ENCODE assay signal across 8 cellular contexts in the genomic region with DNA sequence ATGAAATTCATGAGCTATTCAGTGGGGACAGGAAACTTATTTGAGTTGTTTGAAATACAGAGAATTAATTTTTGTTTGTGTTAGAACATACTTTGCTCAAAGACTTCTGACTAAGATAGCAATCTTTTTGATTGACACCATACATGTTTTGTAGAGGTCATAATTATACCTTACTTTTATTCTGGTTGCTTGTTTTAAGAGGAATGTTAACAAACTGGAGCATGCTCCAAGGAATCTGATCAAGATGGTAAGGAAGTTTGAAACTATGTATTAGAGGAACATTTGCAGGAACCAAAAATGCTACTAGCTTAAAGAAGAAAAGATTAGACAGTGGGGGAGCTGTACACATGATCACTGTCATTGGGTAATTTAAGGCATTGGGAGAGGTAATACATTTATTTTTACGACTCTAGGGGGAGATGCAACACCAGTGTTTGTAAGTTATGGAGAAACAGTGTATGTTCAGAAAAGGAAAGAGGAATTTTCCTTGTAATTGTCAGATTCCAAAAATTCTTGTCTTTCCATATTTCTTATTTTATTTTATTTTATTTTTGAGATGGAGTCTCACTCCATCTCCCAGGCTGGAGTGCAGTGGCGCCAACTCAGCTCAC. TPM values are rescaled to one million over a fixed set of nuclear protein-coding genes. Genes with fewer than 3 reads are reported as not detected.
A peak's percentile ranks its signal among the peaks of the same experiment; 100 is the strongest.
DNase-seq lines count a peak whose midpoint lies in the region; ATAC-seq and TF ChIP-seq lines count a peak whose summit lies in the region.

No MANE protein-coding gene starts in this region.

- H3K4me1 Mint-ChIP-seq in activated T-cell treated with anti-CD3 and anti-CD28 coated beads, Interleukin-2, amount 50 U/mL, for 72 hours (ENCODE audit: low read depth): peaks cover 80% of the 10 kb centered on the region
- H3K4me1 Mint-ChIP-seq in T-helper 2 cell treated with Interferon-gamma antibody and Interleukin-4, amounts not matched to agents 5 μg/mL and 100 μg/mL, for 36 hours (ENCODE audit: low read depth): peaks cover 35% of the 10 kb centered on the region

- intact Hi-C loops in aorta (cut with DNase I): loop anchor here in 1 of 2 donors (10.0 kb wide), 1 partner anchor 285 kb away; no protein-coding TSS in a partner anchor

- DNase-seq in activated T-cell treated with anti-CD3 and anti-CD28 coated beads, Interleukin-2, amount 50 U/mL, for 72 hours: no peak
- DNase-seq in activated T-cell treated with anti-CD3 and anti-CD28 coated beads, Interleukin-2, amount 50 U/mL, for 1 hour: no peak
- no peak for DNase-seq in T-helper 2 cell treated with Interferon-gamma antibody and Interleukin-4, amounts not matched to agents 5 μg/mL and 100 μg/mL, for 36 hours (ENCODE audit: low spot score)
- DNase-seq in hepatocyte (ENCODE audit: low spot score) (no peak), NCI-H2029 (lab: John Stamatoyannopoulos, UW) (no peak), activated gamma-delta T cell treated with Interleukin-2 at 50 U/mL for 16 hours (no peak), aorta (no peak)

- peaks cover 1 to 4% of the 10 kb centered on the region in 2 donors for H3K36me3 Mint-ChIP-seq in activated T-cell treated with anti-CD3 and anti-CD28 coated beads, Interleukin-2, amount 50 U/mL, for 72 hours (ENCODE audit: insufficient read depth in 2 of 2)
- peaks cover 10% of the 10 kb centered on the region for H3K36me3 Mint-ChIP-seq in T-helper 2 cell treated with Interferon-gamma antibody and Interleukin-4, amounts not matched to agents 5 μg/mL and 100 μg/mL, for 36 hours (ENCODE audit: low read depth)

- no peak overlapping the region for H3K4me3 ChIP-seq in hepatocyte
- no peak overlapping the region for H3K4me3 ChIP-seq in aorta (ENCODE audit: low read length in 2 of 2)

- no peaks in the 10 kb centered on the region for H3K36me3 ChIP-seq in hepatocyte (replicated peaks; ENCODE audit: insufficient read depth, low read depth)
- no peaks in the 10 kb centered on the region for H3K36me3 ChIP-seq in aorta (ENCODE audit: control insufficient read depth in 1 of 2, insufficient read depth in 2 of 2, low read length in 1 of 2)

- H3K4me1 ChIP-seq in hepatocyte (ENCODE audit: insufficient read depth) (peaks cover 13% of the 10 kb centered on the region), aorta (ENCODE audit: control insufficient read depth in 1 of 2, insufficient read depth in 2 of 2, low read length in 2 of 2) (peaks cover 0 to 2% of the 10 kb centered on the region in 2 donors)

- no peak overlapping the region for H2AFZ ChIP-seq in hepatocyte

- no peak overlapping the region for H3K4me2 ChIP-seq in hepatocyte

- H3K27ac ChIP-seq in hepatocyte: no peak overlapping the region
- H3K27ac ChIP-seq in aorta (ENCODE audit: low read depth in 1 of 2, low read length in 2 of 2): no peak overlapping the region

- H3K9me2 ChIP-seq in hepatocyte (replicated peaks; ENCODE audit: insufficient read depth): no peaks in the 10 kb centered on the region

- no peaks in the 10 kb centered on the region for H3K9me3 Mint-ChIP-seq in activated T-cell treated with anti-CD3 and anti-CD28 coated beads, Interleukin-2, amount 50 U/mL, for 72 hours
- H3K9me3 Mint-ChIP-seq in T-helper 2 cell treated with Interferon-gamma antibody and Interleukin-4, amounts not matched to agents 5 μg/mL and 100 μg/mL, for 36 hours: peaks cover 2% of the 10 kb centered on the region

- peak; percentile 46 for TF ChIP-seq CTCF in hepatocyte (IDR thresholded peaks at IDR 0.05; ENCODE audit: poor library complexity)

- peak; percentile 58 to 61 for ATAC-seq in activated T-cell treated with anti-CD3 and anti-CD28 coated beads, Interleukin-2, amount 50 U/mL, for 72 hours (replicated peaks in 1 of 2)
- ATAC-seq in HG02938 (IDR thresholded peaks at IDR 0.05; ENCODE audit: unreplicated experiment): peak; percentile 36
- ATAC-seq in aorta (ENCODE audit: low FRiP score): no peak

- peaks cover 92% of the 10 kb centered on the region for H4K20me1 ChIP-seq in hepatocyte (ENCODE audit: insufficient read depth, poor library complexity, severe bottlenecking)

- peak overlapping the region; percentile 81 for H3K27ac Mint-ChIP-seq in activated T-cell treated with anti-CD3 and anti-CD28 coated beads, Interleukin-2, amount 50 U/mL, for 72 hours
- peak overlapping the region; percentile 29 for H3K27ac Mint-ChIP-seq in T-helper 2 cell treated with Interferon-gamma antibody and Interleukin-4, amounts not matched to agents 5 μg/mL and 100 μg/mL, for 36 hours

- H3K27me3 Mint-ChIP-seq in activated T-cell treated with anti-CD3 and anti-CD28 coated beads, Interleukin-2, amount 50 U/mL, for 72 hours (ENCODE audit: low read depth): no peaks in the 10 kb centered on the region
- no peaks in the 10 kb centered on the region for H3K27me3 Mint-ChIP-seq in T-helper 2 cell treated with Interferon-gamma antibody and Interleukin-4, amounts not matched to agents 5 μg/mL and 100 μg/mL, for 36 hours (ENCODE audit: low read depth)

- peaks cover 100% of the 10 kb centered on the region for H3K79me2 ChIP-seq in hepatocyte

- H3K27me3 ChIP-seq in hepatocyte: no peaks in the 10 kb centered on the region
- H3K27me3 ChIP-seq in aorta (ENCODE audit: control insufficient read depth in 1 of 2, insufficient read depth in 2 of 2, low read length in 1 of 2): no peaks in the 10 kb centered on the region

- H3K4me3 Mint-ChIP-seq in activated T-cell treated with anti-CD3 and anti-CD28 coated beads, Interleukin-2, amount 50 U/mL, for 72 hours: peak overlapping the region; percentile 30 to 79
- peak overlapping the region; percentile 10 for H3K4me3 Mint-ChIP-seq in T-helper 2 cell treated with Interferon-gamma antibody and Interleukin-4, amounts not matched to agents 5 μg/mL and 100 μg/mL, for 36 hours

- WGBS in hepatocyte (ENCODE audit: low lambda C conversion rate, missing lambda C conversion rate): 74% methylated on average over 2 of the region's 2 CpGs
- 46 to 52% methylated on average over 2 of the region's 2 CpGs for WGBS in aorta, 2 donors

- H3K9me3 ChIP-seq in hepatocyte (ENCODE audit: low read depth) (no peaks in the 10 kb centered on the region), aorta (ENCODE audit: control insufficient read depth, low read length) (no peaks in the 10 kb centered on the region)

RNA-seq across cellular contexts. Expression of a gene that starts 8.0 kb away (rescaled TPM):
- total RNA-seq in activated T-cell treated with anti-CD3 and anti-CD28 coated beads, Interleukin-2, amount 50 U/mL, for 72 hours: 100 to 1,000 TPM in 1 of 2 donors, 10 to 100 TPM in 1; 98.2 to 131 TPM
- 86.4 and 91.6 TPM in 2 replicates for total RNA-seq in hepatocyte
- 54.4 and 62.4 TPM in 2 replicates for polyA plus RNA-seq in hepatocyte
- total RNA-seq in aorta: 10 to 100 TPM; 81.3 to 82.9 TPM
- polyA plus RNA-seq in aorta: 10 to 100 TPM; 27.0 to 30.8 TPM
